Comparison of ENCODE assay signal across 1 cellular context in the genomic region with DNA sequence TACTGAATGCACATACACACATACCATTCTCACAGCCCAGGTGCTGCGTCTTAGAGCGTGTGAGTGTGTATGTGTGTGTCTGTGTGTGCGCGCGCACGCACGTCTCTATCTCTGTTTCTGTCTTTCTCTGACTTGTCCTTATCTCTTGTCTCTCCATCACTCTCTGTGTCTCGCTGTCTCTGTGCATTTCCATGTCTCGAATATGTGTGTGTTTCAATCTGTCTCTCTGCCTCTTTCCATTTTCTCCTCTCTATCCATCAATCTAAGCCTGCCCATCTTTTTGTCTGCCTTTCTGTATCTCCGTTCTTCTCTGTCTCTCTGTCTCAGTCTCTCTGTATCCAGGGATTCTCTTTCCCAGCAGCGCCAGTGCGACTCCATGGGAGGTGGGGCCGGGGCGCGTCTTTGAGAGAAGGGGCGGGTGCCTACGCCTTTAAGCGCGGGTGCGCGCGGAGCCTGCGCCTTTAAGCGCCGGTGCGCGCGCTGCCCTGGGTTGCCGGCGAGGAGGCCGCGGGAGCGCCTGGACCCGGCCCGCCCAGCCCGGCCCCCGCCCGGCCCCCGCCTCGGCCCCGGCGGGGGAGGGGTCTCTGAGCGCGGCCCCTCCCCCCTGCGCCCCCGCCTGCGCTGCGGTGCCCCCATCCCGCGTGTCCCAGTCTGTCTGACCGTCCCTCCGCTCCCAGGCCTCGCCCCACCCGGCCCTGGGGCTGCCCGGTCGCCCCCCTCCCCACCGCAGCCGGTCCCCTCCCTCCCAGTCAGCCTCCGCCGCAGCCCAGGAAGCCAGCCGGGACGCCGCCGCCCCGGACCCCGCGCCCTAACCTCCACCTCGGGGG.
A peak's percentile ranks its signal among the peaks of the same experiment; 100 is the strongest.
TF ChIP-seq lines count a peak whose summit lies in the region.

A gene with protein sequence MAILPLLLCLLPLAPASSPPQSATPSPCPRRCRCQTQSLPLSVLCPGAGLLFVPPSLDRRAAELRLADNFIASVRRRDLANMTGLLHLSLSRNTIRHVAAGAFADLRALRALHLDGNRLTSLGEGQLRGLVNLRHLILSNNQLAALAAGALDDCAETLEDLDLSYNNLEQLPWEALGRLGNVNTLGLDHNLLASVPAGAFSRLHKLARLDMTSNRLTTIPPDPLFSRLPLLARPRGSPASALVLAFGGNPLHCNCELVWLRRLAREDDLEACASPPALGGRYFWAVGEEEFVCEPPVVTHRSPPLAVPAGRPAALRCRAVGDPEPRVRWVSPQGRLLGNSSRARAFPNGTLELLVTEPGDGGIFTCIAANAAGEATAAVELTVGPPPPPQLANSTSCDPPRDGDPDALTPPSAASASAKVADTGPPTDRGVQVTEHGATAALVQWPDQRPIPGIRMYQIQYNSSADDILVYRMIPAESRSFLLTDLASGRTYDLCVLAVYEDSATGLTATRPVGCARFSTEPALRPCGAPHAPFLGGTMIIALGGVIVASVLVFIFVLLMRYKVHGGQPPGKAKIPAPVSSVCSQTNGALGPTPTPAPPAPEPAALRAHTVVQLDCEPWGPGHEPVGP (plus strand): TSS at position 464 of the 827 bp plus-strand sequence. CDS start 3,052 bp downstream, outside the sequence.

TF ChIP-seq in HCT116, 20 proteins besides CTCF, POLR2A, EP300 and RAD21 (continued from another document):
- TF ChIP-seq, protein P1, sequence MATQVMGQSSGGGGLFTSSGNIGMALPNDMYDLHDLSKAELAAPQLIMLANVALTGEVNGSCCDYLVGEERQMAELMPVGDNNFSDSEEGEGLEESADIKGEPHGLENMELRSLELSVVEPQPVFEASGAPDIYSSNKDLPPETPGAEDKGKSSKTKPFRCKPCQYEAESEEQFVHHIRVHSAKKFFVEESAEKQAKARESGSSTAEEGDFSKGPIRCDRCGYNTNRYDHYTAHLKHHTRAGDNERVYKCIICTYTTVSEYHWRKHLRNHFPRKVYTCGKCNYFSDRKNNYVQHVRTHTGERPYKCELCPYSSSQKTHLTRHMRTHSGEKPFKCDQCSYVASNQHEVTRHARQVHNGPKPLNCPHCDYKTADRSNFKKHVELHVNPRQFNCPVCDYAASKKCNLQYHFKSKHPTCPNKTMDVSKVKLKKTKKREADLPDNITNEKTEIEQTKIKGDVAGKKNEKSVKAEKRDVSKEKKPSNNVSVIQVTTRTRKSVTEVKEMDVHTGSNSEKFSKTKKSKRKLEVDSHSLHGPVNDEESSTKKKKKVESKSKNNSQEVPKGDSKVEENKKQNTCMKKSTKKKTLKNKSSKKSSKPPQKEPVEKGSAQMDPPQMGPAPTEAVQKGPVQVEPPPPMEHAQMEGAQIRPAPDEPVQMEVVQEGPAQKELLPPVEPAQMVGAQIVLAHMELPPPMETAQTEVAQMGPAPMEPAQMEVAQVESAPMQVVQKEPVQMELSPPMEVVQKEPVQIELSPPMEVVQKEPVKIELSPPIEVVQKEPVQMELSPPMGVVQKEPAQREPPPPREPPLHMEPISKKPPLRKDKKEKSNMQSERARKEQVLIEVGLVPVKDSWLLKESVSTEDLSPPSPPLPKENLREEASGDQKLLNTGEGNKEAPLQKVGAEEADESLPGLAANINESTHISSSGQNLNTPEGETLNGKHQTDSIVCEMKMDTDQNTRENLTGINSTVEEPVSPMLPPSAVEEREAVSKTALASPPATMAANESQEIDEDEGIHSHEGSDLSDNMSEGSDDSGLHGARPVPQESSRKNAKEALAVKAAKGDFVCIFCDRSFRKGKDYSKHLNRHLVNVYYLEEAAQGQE (IDR thresholded peaks at IDR 0.05; ENCODE audit: low read depth): no peak
- peak; percentile 30; the same call in 1 of the 2 replicates for TF ChIP-seq POLR2AphosphoS5 (IDR thresholded peaks at IDR 0.05; ENCODE audit: low read depth, low read length)
